13 cellular contexts compared by ENCODE assay signal in genomic region chrX:46770817-46771163, GRCh38. TPM values are rescaled to one million over a fixed set of nuclear protein-coding genes. Genes with fewer than 3 reads are reported as not detected.
DNase-seq lines count a peak whose midpoint lies in the region; ATAC-seq and TF ChIP-seq lines count a peak whose summit lies in the region.
"Had no signal": no experiment of that assay in that cellular context is flagged by ENCODE, and none has a peak within 500 bp of the region (broad histone marks: within the 10 kb centered on the region; RNA-seq: fewer than 3 reads in every experiment).

No MANE protein-coding gene starts in this region.

- ATAC-seq in stimulated activated naive B cell treated with anti-CD40 and anti-IgM and Interleukin-4, amounts not matched to agents 10 μg/mL and 1 μg/mL and 100 μg/mL, for 72 hours (replicated peaks) = no peak
- ATAC-seq: left colon had no signal

- DNase-seq in BJ (ENCODE audit: low read depth) = peak; percentile 63
- DNase-seq in PC-9 = peak in 1 of 2 experiments; percentile 83
- peak; percentile 88 for DNase-seq in choroid plexus epithelial cell (ENCODE audit: low read depth)
- DNase-seq in stimulated activated naive B cell treated with anti-CD40 and anti-IgM and Interleukin-4, amounts not matched to agents 10 μg/mL and 1 μg/mL and 100 μg/mL, for 72 hours = no peak
- no peak for DNase-seq in SHP77 (lab: John Stamatoyannopoulos, UW)
- DNase-seq in NCI-H2081 treated with DMSO at 0.1 percent for 48 hours (lab: John Stamatoyannopoulos, UW) = no peak
- no peak for DNase-seq in Peyer's patch
- DNase-seq: activated T-cell treated with anti-CD3 and anti-CD28 coated beads, Interleukin-2, amount 50 U/mL, for 48 hours; CD4-positive, alpha-beta memory T cell; left colon; MM.1S; SJCRH30 had no signal

- no TSS peak for BruUV-seq in PC-9 (replicated peaks; lab: Mats Ljungman, UMichigan)

- H3K4me2 ChIP-seq in PC-9 = peak overlapping the region; percentile 47

- TF ChIP-seq CTCF in BJ (IDR thresholded peaks at IDR 0.05; ENCODE audit: insufficient read depth, low read depth, low read length) (no peak), PC-9 (conservative IDR thresholded peaks at IDR 0.05) (no peak), choroid plexus epithelial cell (conservative IDR thresholded peaks at IDR 0.05; ENCODE audit: low read depth, low read length) (no peak), Peyer's patch (IDR thresholded peaks at IDR 0.05) (no peak)

- no peaks in the 10 kb centered on the region for H3K9me2 ChIP-seq in PC-9 (ENCODE audit: insufficient read depth)

- POLR2A ChIA-PET in BJ (lab: Charles Lee) = no interaction called here
- POLR2A ChIA-PET in PC-9 (lab: Charles Lee; ENCODE audit: unreplicated experiment) = interaction anchor here (0.5 to 1.0 kb wide), 4 partner anchors 21 to 758 kb away, joined by 3 to 6 read pairs (median 4); no protein-coding TSS in a partner anchor

- peaks cover 0 to 3% of the 10 kb centered on the region in 2 donors for H3K4me1 Mint-ChIP-seq in stimulated activated naive B cell treated with anti-CD40 and anti-IgM and Interleukin-4, amounts not matched to agents 10 μg/mL and 1 μg/mL and 100 μg/mL, for 72 hours
- H3K4me1 Mint-ChIP-seq: CD4-positive, alpha-beta memory T cell had no signal

- H4K20me1 ChIP-seq in PC-9 (ENCODE audit: insufficient read depth) = no peaks in the 10 kb centered on the region

- CTCF ChIA-PET in BJ (lab: Yijun Ruan, JAX) (interaction anchor here (0.9 to 1.5 kb wide), 2 partner anchors 9 to 11 kb away, joined by 4 read pairs; no protein-coding TSS in a partner anchor), PC-9 (lab: Charles Lee) (interaction anchor here (0.5 kb wide), 1 partner anchor 216 kb away, joined by 7 read pairs; no protein-coding TSS in a partner anchor)

- no peaks in the 10 kb centered on the region for H3K9me3 Mint-ChIP-seq in stimulated activated naive B cell treated with anti-CD40 and anti-IgM and Interleukin-4, amounts not matched to agents 10 μg/mL and 1 μg/mL and 100 μg/mL, for 72 hours

- H3K36me3 ChIP-seq in BJ (ENCODE audit: control insufficient read depth, insufficient read depth, low read length) (no peaks in the 10 kb centered on the region), PC-9 (ENCODE audit: low read depth) (no peaks in the 10 kb centered on the region), mesodermal cell (ENCODE audit: control insufficient read depth, insufficient read depth, low read length) (no peaks in the 10 kb centered on the region), Peyer's patch (no peaks in the 10 kb centered on the region)
- H3K36me3 ChIP-seq: SJCRH30 had no signal

- H3K79me2 ChIP-seq in PC-9 (ENCODE audit: low read depth) = no peaks in the 10 kb centered on the region

- WGBS in mesodermal cell (ENCODE audit: insufficient coverage in 2 of 2), 2 experiments = no CpG with 5 or more reads among the region's 1 CpG

- H3K27ac ChIP-seq in PC-9 = peak overlapping the region; percentile 80
- H3K27ac ChIP-seq in mesodermal cell (ENCODE audit: low read depth, low read length, severe bottlenecking) = peak overlapping the region; percentile 29
- H3K27ac ChIP-seq in Peyer's patch = no peak overlapping the region
- H3K27ac ChIP-seq: SJCRH30 had no signal

- no peaks in the 10 kb centered on the region for H3F3A ChIP-seq in PC-9 (ENCODE audit: insufficient read depth, low read depth)

- no peak overlapping the region for H2AFZ ChIP-seq in PC-9

- H3K4me1 ChIP-seq in PC-9 (replicated peaks; ENCODE audit: insufficient read depth) (peaks cover 15% of the 10 kb centered on the region), mesodermal cell (ENCODE audit: control insufficient read depth, insufficient read depth, low read length, poor library complexity, severe bottlenecking) (peaks cover 7% of the 10 kb centered on the region), Peyer's patch (no peaks in the 10 kb centered on the region)
- H3K4me1 ChIP-seq: SJCRH30 had no signal

- H3K9me3 ChIP-seq in PC-9 (ENCODE audit: insufficient read depth, low read depth) = no peaks in the 10 kb centered on the region
- H3K9me3 ChIP-seq in mesodermal cell (ENCODE audit: control insufficient read depth, low read length) = no peaks in the 10 kb centered on the region
- no peaks in the 10 kb centered on the region for H3K9me3 ChIP-seq in Peyer's patch
- H3K9me3 ChIP-seq: SJCRH30 had no signal

- H3K4me3 ChIP-seq in BJ (ENCODE audit: low read depth, low read length) (no peak overlapping the region), PC-9 (no peak overlapping the region), choroid plexus epithelial cell (ENCODE audit: low read depth, low read length) (no peak overlapping the region), mesodermal cell (ENCODE audit: extremely low read depth, insufficient read depth, low read length, poor library complexity, severe bottlenecking) (no peak overlapping the region), Peyer's patch (no peak overlapping the region)
- H3K4me3 ChIP-seq: SJCRH30 had no signal

- H3K4me3 Mint-ChIP-seq in stimulated activated naive B cell treated with anti-CD40 and anti-IgM and Interleukin-4, amounts not matched to agents 10 μg/mL and 1 μg/mL and 100 μg/mL, for 72 hours = no peak overlapping the region
- H3K4me3 Mint-ChIP-seq: CD4-positive, alpha-beta memory T cell had no signal

- TF ChIP-seq POLR2A in Peyer's patch (IDR thresholded peaks at IDR 0.05) = no peak

- no peaks in the 10 kb centered on the region for H3K36me3 Mint-ChIP-seq in stimulated activated naive B cell treated with anti-CD40 and anti-IgM and Interleukin-4, amounts not matched to agents 10 μg/mL and 1 μg/mL and 100 μg/mL, for 72 hours
- H3K36me3 Mint-ChIP-seq: CD4-positive, alpha-beta memory T cell had no signal

- intact Hi-C loops in PC-9 (cut with micrococcal nuclease; ENCODE audit: unreplicated experiment) = no loop called here

- H3K27ac Mint-ChIP-seq in stimulated activated naive B cell treated with anti-CD40 and anti-IgM and Interleukin-4, amounts not matched to agents 10 μg/mL and 1 μg/mL and 100 μg/mL, for 72 hours = no peak overlapping the region
- H3K27ac Mint-ChIP-seq: CD4-positive, alpha-beta memory T cell had no signal

- no peaks in the 10 kb centered on the region for H3K27me3 Mint-ChIP-seq in stimulated activated naive B cell treated with anti-CD40 and anti-IgM and Interleukin-4, amounts not matched to agents 10 μg/mL and 1 μg/mL and 100 μg/mL, for 72 hours
- H3K27me3 Mint-ChIP-seq: CD4-positive, alpha-beta memory T cell had no signal

- H3K27me3 ChIP-seq in BJ (ENCODE audit: control insufficient read depth, insufficient read depth, low read length) (no peaks in the 10 kb centered on the region), PC-9 (ENCODE audit: insufficient read depth, low read depth) (no peaks in the 10 kb centered on the region), Peyer's patch (no peaks in the 10 kb centered on the region)
- H3K27me3 ChIP-seq: SJCRH30 had no signal

RNA-seq across cellular contexts. Expression of gene SLC9A7, which starts 11.9 kb away (rescaled TPM):
- 21.5 and 21.6 TPM in 2 replicates for polyA plus RNA-seq in BJ (2011; rRNA removed)
- 44.1 and 78.6 TPM in 2 replicates for polyA minus RNA-seq in BJ (2011; rRNA and poly(A)+ RNA removed)
- total RNA-seq in PC-9 (2021) (20.2 and 20.9 TPM in 2 replicates), Peyer's patch (1 to 10 TPM in 3 of 4 donors, under 1 TPM in 1; 0.35 to 9.1 (median 2.2) TPM)
- 1.8 TPM for polyA plus RNA-seq in mesodermal cell (2013, experiment 1 of 2)
- 1.8 TPM for polyA plus RNA-seq in mesodermal cell (2013, experiment 2 of 2)

Comparison
In these comparisons a context has a peak if more than half of its experiments do, and no peak if none do; other contexts are left out.
1. DNase-seq: peak in BJ (single experiment) and choroid plexus epithelial cell (single experiment); none in stimulated activated naive B cell treated with anti-CD40 and anti-IgM and Interleukin-4, amounts not matched to agents 10 μg/mL and 1 μg/mL and 100 μg/mL, for 72 hours (single experiment), SHP77 (0 of 2), NCI-H2081 treated with DMSO at 0.1 percent for 48 hours (single experiment) and Peyer's patch (0 of 3).
2. H3K27ac ChIP-seq: peak in PC-9 (single experiment) and mesodermal cell (single experiment); none in Peyer's patch (0 of 4).